Comparison of ENCODE assay signal across 8 cellular contexts in genomic region chr22:20918663-20919220, GRCh38. TPM values are rescaled to one million over a fixed set of nuclear protein-coding genes. Genes with fewer than 3 reads are reported as not detected.
A peak's percentile ranks its signal among the peaks of the same experiment; 100 is the strongest.
DNase-seq lines count a peak whose midpoint lies in the region; ATAC-seq, FAIRE-seq and TF ChIP-seq lines count a peak whose summit lies in the region.

No MANE protein-coding gene starts in this region.

- CTCF ChIA-PET in A549 (lab: Yijun Ruan, JAX) = interaction anchor here (0.9 kb wide), 1 partner anchor 33 kb away, joined by 4 read pairs; no protein-coding TSS in a partner anchor

- ATAC-seq in A549 (no peak), HG03457 (IDR thresholded peaks at IDR 0.05; ENCODE audit: unreplicated experiment) (no peak)

- H2BK5ac ChIP-seq in mesendoderm (ENCODE audit: low read length) = no peak overlapping the region

- no peak overlapping the region for H2AK5ac ChIP-seq in mesendoderm (ENCODE audit: low read length)

- no peak overlapping the region for H3K18ac ChIP-seq in mesendoderm (ENCODE audit: low read length)

- no peaks in the 10 kb centered on the region for H3K36me3 ChIP-seq in mesendoderm (ENCODE audit: control insufficient read depth, insufficient read depth, low read length)

- no peak overlapping the region for H3K4ac ChIP-seq in mesendoderm (ENCODE audit: low read depth, low read length)

- no peak overlapping the region for H3K23ac ChIP-seq in mesendoderm (ENCODE audit: low read length)

- H3K79me1 ChIP-seq in mesendoderm (ENCODE audit: low read length) = no peaks in the 10 kb centered on the region

- WGBS in A549 (ENCODE audit: missing lambda C conversion rate) = 3% methylated on average over 15 of the region's 19 CpGs
- no CpG with 5 or more reads among the region's 19 CpGs for WGBS in mesendoderm (ENCODE audit: extremely low coverage, insufficient coverage, low lambda C conversion rate)

- peak overlapping the region; percentile 76 for H3K56ac ChIP-seq in mesendoderm (ENCODE audit: low read length)

- H3K4me2 ChIP-seq in A549 (peak overlapping the region; percentile 86), mesendoderm (ENCODE audit: low read length) (peak overlapping the region; percentile 76)

- in situ Hi-C loops in astrocyte of the cerebellum (cut with HindIII; ENCODE audit: low sequenced_read_pairs) = no loop called here

- H3K4me3 ChIP-seq in A549 (peak overlapping the region; percentile 89), astrocyte of the cerebellum (ENCODE audit: low read depth, low read length) (peak overlapping the region; percentile 98), mesendoderm (ENCODE audit: low read length) (peak overlapping the region; percentile 49)

- H2BK120ac ChIP-seq in mesendoderm (ENCODE audit: low read depth, low read length) = no peak overlapping the region

- TF ChIP-seq CTCF in A549 (IDR thresholded peaks at IDR 0.05) (no peak), astrocyte of the cerebellum (IDR thresholded peaks at IDR 0.05; ENCODE audit: low read depth, low read length, missing control alignments) (no peak)

- H3K79me2 ChIP-seq in mesendoderm (ENCODE audit: control insufficient read depth, insufficient read depth, low read length) = peaks cover 62% of the 10 kb centered on the region

- H3K4me1 ChIP-seq in A549 (peaks cover 27% of the 10 kb centered on the region), mesendoderm (ENCODE audit: control insufficient read depth, low read depth, low read length) (peaks cover 4% of the 10 kb centered on the region)

- FAIRE-seq in A549 (lab: Jason Lieb, UNC) = no peak

- H4K5ac ChIP-seq in mesendoderm (ENCODE audit: low read length) = no peak overlapping the region

- peak in 1 of 2 experiments; percentile 8 for DNase-seq in A549 (ENCODE audit: low read depth in 1 of 2, low spot score in 1 of 2)
- DNase-seq in HK-2 (ENCODE audit: unreplicated experiment) = peak; percentile 10
- DNase-seq in astrocyte of the cerebellum (ENCODE audit: low read depth) = no peak
- DNase-seq in mesendoderm = no peak
- DNase-seq in stimulated activated CD4-positive, alpha-beta T cell treated with anti-CD3 and anti-CD28 coated beads, Interleukin-15, amount 100 ng/mL, for 24 hours = no peak
- no peak for DNase-seq in stimulated activated CD4-positive, alpha-beta T cell treated with anti-CD3 and anti-CD28 coated beads, Interleukin-2, amount 100 ng/mL, for 48 hours
- DNase-seq in NCI-H187 treated with DMSO at 0.1 percent for 48 hours (lab: John Stamatoyannopoulos, UW) = no peak

- TF ChIP-seq POLR2A in A549 (IDR thresholded peaks at IDR 0.05; ENCODE audit: low read length) = no peak

- peak overlapping the region; percentile 83 for H3K9ac ChIP-seq in mesendoderm (ENCODE audit: low read length)

- TF ChIP-seq RAD21 in A549 (conservative IDR thresholded peaks at IDR 0.05 in 1 of 2, IDR thresholded peaks at IDR 0.05 in 1 of 2) = no peak

- H3K27ac ChIP-seq in A549 (peak overlapping the region; percentile 95 to 100), mesendoderm (ENCODE audit: low read depth, low read length) (no peak overlapping the region)

- TF ChIP-seq EP300 in A549 (IDR thresholded peaks at IDR 0.05) = no peak

- no peaks in the 10 kb centered on the region for H3K27me3 ChIP-seq in mesendoderm (ENCODE audit: insufficient read depth, low read length, poor library complexity)

- POLR2A ChIA-PET in A549 (lab: Yijun Ruan, JAX) = interaction anchor here (0.7 kb wide), 1 partner anchor 27 kb away, joined by 3 read pairs; no protein-coding TSS in a partner anchor

- no peak overlapping the region for H2BK15ac ChIP-seq in mesendoderm (replicated peaks; ENCODE audit: low read depth)

- no peaks in the 10 kb centered on the region for H3K9me3 ChIP-seq in A549

- no peak overlapping the region for H4K8ac ChIP-seq in mesendoderm (ENCODE audit: low read depth, low read length)

TF ChIP-seq in A549, 52 proteins besides CTCF, POLR2A, EP300 and RAD21:
- no peak for TF ChIP-seq FOSB (CRISPR knock-in tag; IDR thresholded peaks at IDR 0.05)
- TF ChIP-seq E2F6 (IDR thresholded peaks at IDR 0.05; ENCODE audit: borderline replicate concordance, low read depth) = no peak
- TF ChIP-seq PBX3 (IDR thresholded peaks at IDR 0.05) = no peak
- TF ChIP-seq FOXS1 (CRISPR knock-in tag; IDR thresholded peaks at IDR 0.05) = no peak
- no peak for TF ChIP-seq EHF (CRISPR knock-in tag; IDR thresholded peaks at IDR 0.05)
- no peak for TF ChIP-seq GATA3 (IDR thresholded peaks at IDR 0.05; ENCODE audit: borderline replicate concordance)
- no peak for TF ChIP-seq JUNB (IDR thresholded peaks at IDR 0.05)
- no peak for TF ChIP-seq CBX8 (IDR thresholded peaks at IDR 0.05)
- TF ChIP-seq, protein P1, sequence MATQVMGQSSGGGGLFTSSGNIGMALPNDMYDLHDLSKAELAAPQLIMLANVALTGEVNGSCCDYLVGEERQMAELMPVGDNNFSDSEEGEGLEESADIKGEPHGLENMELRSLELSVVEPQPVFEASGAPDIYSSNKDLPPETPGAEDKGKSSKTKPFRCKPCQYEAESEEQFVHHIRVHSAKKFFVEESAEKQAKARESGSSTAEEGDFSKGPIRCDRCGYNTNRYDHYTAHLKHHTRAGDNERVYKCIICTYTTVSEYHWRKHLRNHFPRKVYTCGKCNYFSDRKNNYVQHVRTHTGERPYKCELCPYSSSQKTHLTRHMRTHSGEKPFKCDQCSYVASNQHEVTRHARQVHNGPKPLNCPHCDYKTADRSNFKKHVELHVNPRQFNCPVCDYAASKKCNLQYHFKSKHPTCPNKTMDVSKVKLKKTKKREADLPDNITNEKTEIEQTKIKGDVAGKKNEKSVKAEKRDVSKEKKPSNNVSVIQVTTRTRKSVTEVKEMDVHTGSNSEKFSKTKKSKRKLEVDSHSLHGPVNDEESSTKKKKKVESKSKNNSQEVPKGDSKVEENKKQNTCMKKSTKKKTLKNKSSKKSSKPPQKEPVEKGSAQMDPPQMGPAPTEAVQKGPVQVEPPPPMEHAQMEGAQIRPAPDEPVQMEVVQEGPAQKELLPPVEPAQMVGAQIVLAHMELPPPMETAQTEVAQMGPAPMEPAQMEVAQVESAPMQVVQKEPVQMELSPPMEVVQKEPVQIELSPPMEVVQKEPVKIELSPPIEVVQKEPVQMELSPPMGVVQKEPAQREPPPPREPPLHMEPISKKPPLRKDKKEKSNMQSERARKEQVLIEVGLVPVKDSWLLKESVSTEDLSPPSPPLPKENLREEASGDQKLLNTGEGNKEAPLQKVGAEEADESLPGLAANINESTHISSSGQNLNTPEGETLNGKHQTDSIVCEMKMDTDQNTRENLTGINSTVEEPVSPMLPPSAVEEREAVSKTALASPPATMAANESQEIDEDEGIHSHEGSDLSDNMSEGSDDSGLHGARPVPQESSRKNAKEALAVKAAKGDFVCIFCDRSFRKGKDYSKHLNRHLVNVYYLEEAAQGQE (IDR thresholded peaks at IDR 0.05) = no peak
- TF ChIP-seq NR3C1 (IDR thresholded peaks at IDR 0.05) = no peak
- TF ChIP-seq, protein P2, sequence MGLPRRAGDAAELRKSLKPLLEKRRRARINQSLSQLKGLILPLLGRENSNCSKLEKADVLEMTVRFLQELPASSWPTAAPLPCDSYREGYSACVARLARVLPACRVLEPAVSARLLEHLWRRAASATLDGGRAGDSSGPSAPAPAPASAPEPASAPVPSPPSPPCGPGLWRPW (IDR thresholded peaks at IDR 0.05) = no peak
- no peak for TF ChIP-seq POLR2AphosphoS2 (conservative IDR thresholded peaks at IDR 0.05; ENCODE audit: low read length)
- no peak for TF ChIP-seq SREBF2 (IDR thresholded peaks at IDR 0.05)
- no peak for TF ChIP-seq RCOR1 (IDR thresholded peaks at IDR 0.05; ENCODE audit: low read depth, low read length)
- no peak for TF ChIP-seq RNF2 (IDR thresholded peaks at IDR 0.05; ENCODE audit: borderline replicate concordance, low read depth)
- TF ChIP-seq HEYL (CRISPR knock-in tag; IDR thresholded peaks at IDR 0.05) = no peak
- no peak for TF ChIP-seq ZNF302 (CRISPR knock-in tag; IDR thresholded peaks at IDR 0.05)
TF ChIP-seq in A549: peak in this region for 0.

RNA-seq across cellular contexts. Expression of gene CRKL, which starts 1.5 kb away (rescaled TPM):
- 21.4 and 28.9 TPM in 2 replicates for polyA plus RNA-seq in A549 (2011; rRNA removed)
- 9.2 and 12.1 TPM in 2 replicates for polyA plus RNA-seq in A549 (2012; cell fraction: cytosol; rRNA removed)
- 7.3 and 11.1 TPM in 2 replicates for polyA plus RNA-seq in A549 (2012; cell fraction: nucleus; rRNA removed)
- polyA plus RNA-seq in A549 (2017; fragmentation: RNase III; extraction: RNeasy Plus Mini Kit Qiagen cat#74134 plus additional on column Dnase treatment) = 20.6 to 22.8 TPM (median 22.2 TPM) in 3 replicates
- polyA minus RNA-seq in A549 (2011; rRNA and poly(A)+ RNA removed) = 30.9 and 33.1 TPM in 2 replicates
- polyA plus RNA-seq in mesendoderm (2013, experiment 1 of 2) = 53.0 TPM
- 54.6 TPM for polyA plus RNA-seq in mesendoderm (2013, experiment 2 of 2)

RNA-seq across cellular contexts. Expression of gene AIFM3, which starts 48.3 kb away (rescaled TPM):
- polyA plus RNA-seq in A549 (2011; rRNA removed) (1.2 and 1.4 TPM in 2 replicates), A549 (2017; fragmentation: RNase III; extraction: RNeasy Plus Mini Kit Qiagen cat#74134 plus additional on column Dnase treatment) (2.3 to 4.0 TPM (median 3.6 TPM) in 3 replicates)
- 2.9 TPM in 2 replicates for polyA plus RNA-seq in A549 (2012; cell fraction: cytosol; rRNA removed)
- polyA plus RNA-seq in A549 (2012; cell fraction: nucleus; rRNA removed) = 19.7 and 21.2 TPM in 2 replicates
- polyA minus RNA-seq in A549 (2011; rRNA and poly(A)+ RNA removed) = 1.8 and 2.6 TPM in 2 replicates
- polyA plus RNA-seq in mesendoderm (2013, experiment 1 of 2) = 0.11 TPM
- polyA plus RNA-seq in mesendoderm (2013, experiment 2 of 2) = 0.27 TPM

RNA-seq across cellular contexts. Expression of gene SNAP29, which starts 59.9 kb away (rescaled TPM):
- polyA plus RNA-seq in A549 (2011; rRNA removed) (20.1 and 23.4 TPM in 2 replicates), A549 (2017; fragmentation: RNase III; extraction: RNeasy Plus Mini Kit Qiagen cat#74134 plus additional on column Dnase treatment) (13.4 to 14.2 TPM (median 13.8 TPM) in 3 replicates)
- 13.3 and 14.1 TPM in 2 replicates for polyA plus RNA-seq in A549 (2012; cell fraction: cytosol; rRNA removed)
- polyA plus RNA-seq in A549 (2012; cell fraction: nucleus; rRNA removed) = 5.8 and 6.9 TPM in 2 replicates
- polyA minus RNA-seq in A549 (2011; rRNA and poly(A)+ RNA removed) = 8.9 and 9.6 TPM in 2 replicates
- polyA plus RNA-seq in mesendoderm (2013, experiment 1 of 2) = 16.3 TPM
- 16.0 TPM for polyA plus RNA-seq in mesendoderm (2013, experiment 2 of 2)
